In the genomic region with DNA sequence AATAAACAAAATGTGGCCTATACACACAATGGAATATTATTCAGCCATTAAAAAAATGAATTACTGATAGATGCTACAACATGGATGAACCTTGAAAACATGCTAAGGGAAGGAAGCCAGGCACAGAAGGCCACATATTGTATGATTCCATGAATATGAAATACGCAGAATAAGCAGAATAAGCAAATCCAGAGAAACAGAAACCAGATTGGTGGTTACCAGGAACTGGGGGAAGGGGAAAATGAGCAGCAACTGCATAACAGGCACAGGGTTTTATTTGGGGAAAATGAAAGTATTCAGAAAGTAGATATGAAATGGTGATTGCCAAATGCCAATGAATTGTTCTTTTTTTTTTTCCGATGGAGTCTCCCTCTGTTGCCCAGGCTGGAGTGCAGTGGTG, we compare ENCODE assay signal across 1 cellular context.
TF ChIP-seq lines count a peak whose summit lies in the region.

No MANE protein-coding gene starts in this region.

TF ChIP-seq in IMR-90, 13 proteins besides CTCF, POLR2A, EP300 and RAD21:
- TF ChIP-seq CEBPB (IDR thresholded peaks at IDR 0.05; ENCODE audit: low read depth, low read length) (no peak), MAFK (IDR thresholded peaks at IDR 0.05; ENCODE audit: low read depth, low read length) (peak; percentile 34)
